ENCODE assay signal across 12 cellular contexts in genomic region chr14:52399886-52400599, GRCh38.
A peak's percentile ranks its signal among the peaks of the same experiment; 100 is the strongest.
DNase-seq lines count a peak whose midpoint lies in the region; ATAC-seq and TF ChIP-seq lines count a peak whose summit lies in the region.
"Had no signal": no experiment of that assay in that cellular context is flagged by ENCODE, and none has a peak within 500 bp of the region (broad histone marks: within the 10 kb centered on the region; RNA-seq: fewer than 3 reads in every experiment).

No MANE protein-coding gene starts in this region.

- no peak overlapping the region for H3K4me2 ChIP-seq in HCT116 (ENCODE audit: low read length)

- no TSS peak for BruUV-seq in HCT116 (replicated peaks; lab: Mats Ljungman, UMichigan)

- no peak overlapping the region for H3K27ac Mint-ChIP-seq in CD4-positive, CD25-positive, alpha-beta regulatory T cell
- no peak overlapping the region for H3K27ac Mint-ChIP-seq in WTC11

- intact Hi-C loops in HCT116 (cut with micrococcal nuclease) (no loop called here), left colon (cut with DNase I, micrococcal nuclease) (no loop called here)

- H2AFZ ChIP-seq in HCT116 (ENCODE audit: low read depth, low read length, poor library complexity, severe bottlenecking), result no peak overlapping the region

- H3K9me3 Mint-ChIP-seq in CD4-positive, CD25-positive, alpha-beta regulatory T cell, result peaks cover 0 to 5% (median 2%) of the 10 kb centered on the region in 7 donors
- peaks cover 16% of the 10 kb centered on the region for H3K9me3 Mint-ChIP-seq in WTC11

- no peak for DNase-seq in CD4-positive, CD25-positive, alpha-beta regulatory T cell
- DNase-seq in HCT116 (ENCODE audit: low read depth, low spot score) (peak; percentile 2), WTC11 (ENCODE audit: low spot score) (no peak), left colon (peak in 1 of 2 donors; percentile 28), COR-L47 (lab: John Stamatoyannopoulos, UW) (no peak), T1000 (lab: John Stamatoyannopoulos, UW) (no peak), GF-D8 (lab: John Stamatoyannopoulos, UW) (no peak), GM13976 (ENCODE audit: low spot score) (no peak)
- DNase-seq: MG63, SW 1271 had no signal

- peaks cover 24 to 60% (median 43%) of the 10 kb centered on the region in 4 donors for H3K4me1 Mint-ChIP-seq in CD4-positive, CD25-positive, alpha-beta regulatory T cell
- H3K4me1 Mint-ChIP-seq in WTC11, result peaks cover 10% of the 10 kb centered on the region; the same call in 1 of the 2 replicates

- no peaks in the 10 kb centered on the region for H3K27me3 ChIP-seq in CD4-positive, CD25-positive, alpha-beta regulatory T cell (ENCODE audit: control insufficient read depth, insufficient read depth, low read length)
- no peaks in the 10 kb centered on the region for H3K27me3 ChIP-seq in HCT116 (ENCODE audit: insufficient read depth, low read length)
- H3K27me3 ChIP-seq: MG63, suprapubic skin had no signal

- TF ChIP-seq CTCF in HCT116 (IDR thresholded peaks at IDR 0.05 in 2 of 3, conservative IDR thresholded peaks at IDR 0.05 in 1 of 3; ENCODE audit: borderline replicate concordance in 1 of 3, insufficient read depth in 1 of 3, low read depth in 2 of 3, low read length in 2 of 3) (0 out of 6 replicates have a peak, but pooled peaks of 1 of the 3 experiments have one; percentile 7), WTC11 (IDR thresholded peaks at IDR 0.05) (no peak), GM13976 (IDR thresholded peaks at IDR 0.05; ENCODE audit: borderline replicate concordance, control extremely low read depth, extremely low read depth, insufficient read depth, missing control alignments) (no peak)

- H3K4me3 ChIP-seq in CD4-positive, CD25-positive, alpha-beta regulatory T cell (ENCODE audit: low read depth, low read length), result peak overlapping the region; percentile 46
- no peak overlapping the region for H3K4me3 ChIP-seq in HCT116 (replicated peaks in 1 of 2; ENCODE audit: low read depth in 1 of 2, low read length in 2 of 2)
- H3K4me3 ChIP-seq: HAP-1, MG63, suprapubic skin had no signal

- H3K9me2 ChIP-seq in HCT116 (ENCODE audit: insufficient read depth), result no peaks in the 10 kb centered on the region

- H3K9ac ChIP-seq in HCT116 (ENCODE audit: low read length), result no peak overlapping the region

- H3K27me3 Mint-ChIP-seq in CD4-positive, CD25-positive, alpha-beta regulatory T cell, result peaks cover 5% of the 10 kb centered on the region
- H3K27me3 Mint-ChIP-seq in WTC11 (ENCODE audit: low read depth), result no peaks in the 10 kb centered on the region; the same call in 1 of the 2 replicates

- no peaks in the 10 kb centered on the region for H3K36me3 ChIP-seq in CD4-positive, CD25-positive, alpha-beta regulatory T cell (ENCODE audit: control insufficient read depth, insufficient read depth, low read length)
- H3K36me3 ChIP-seq in HCT116 (ENCODE audit: control insufficient read depth in 1 of 2, insufficient read depth in 2 of 2, low read length in 2 of 2), result no peaks in the 10 kb centered on the region
- H3K36me3 ChIP-seq: HAP-1, MG63, suprapubic skin had no signal

- RAD21 ChIA-PET in HCT116 (lab: Charles Lee; ENCODE audit: low non-redundant PET in 1 of 2, low total read pairs in 2 of 2, uncharacterized antibody in 2 of 2, unreplicated experiment in 2 of 2), result interaction anchor here in 1 of 2 experiments (0.6 kb wide), 1 partner anchor 1533 kb away, joined by 3 read pairs; no protein-coding TSS in a partner anchor

- peaks cover 36% of the 10 kb centered on the region for H3K4me1 ChIP-seq in CD4-positive, CD25-positive, alpha-beta regulatory T cell (ENCODE audit: control insufficient read depth, insufficient read depth, low read length, poor library complexity, severe bottlenecking)
- H3K4me1 ChIP-seq in HCT116 (ENCODE audit: control insufficient read depth in 1 of 2, insufficient read depth in 2 of 2, low read length in 2 of 2), result no peaks in the 10 kb centered on the region
- H3K4me1 ChIP-seq: HAP-1, suprapubic skin had no signal

- H3K79me2 ChIP-seq in HCT116 (ENCODE audit: insufficient read depth, low read length), result no peaks in the 10 kb centered on the region

- H3K36me3 Mint-ChIP-seq in CD4-positive, CD25-positive, alpha-beta regulatory T cell, result peaks cover 5% of the 10 kb centered on the region
- H3K36me3 Mint-ChIP-seq in WTC11, result peaks cover 4% of the 10 kb centered on the region; the same call in 1 of the 2 replicates

- in situ Hi-C loops in GM13976 (cut with MboI; ENCODE audit: low sequenced_read_pairs, unreplicated experiment), result no loop called here

- no peak for TF ChIP-seq POLR2A in HCT116 (IDR thresholded peaks at IDR 0.05; ENCODE audit: borderline replicate concordance, extremely low read depth, insufficient read depth, insufficient read length)

- no peaks in the 10 kb centered on the region for H3K9me3 ChIP-seq in CD4-positive, CD25-positive, alpha-beta regulatory T cell (ENCODE audit: control insufficient read depth in 2 of 2, low read length in 2 of 2)
- H3K9me3 ChIP-seq in HCT116 (ENCODE audit: control insufficient read depth in 1 of 2, insufficient read depth in 1 of 2, low read depth in 1 of 2, low read length in 2 of 2), result no peaks in the 10 kb centered on the region
- H3K9me3 ChIP-seq: HAP-1, MG63, suprapubic skin had no signal

- no peak overlapping the region for H3K27ac ChIP-seq in CD4-positive, CD25-positive, alpha-beta regulatory T cell (ENCODE audit: insufficient read depth, low read length, poor library complexity, severe bottlenecking)
- no peak overlapping the region for H3K27ac ChIP-seq in HCT116 (ENCODE audit: low read depth, low read length)
- H3K27ac ChIP-seq: suprapubic skin had no signal

- CTCF ChIA-PET in HCT116 (lab: Charles Lee) (no interaction called here), WTC11 (lab: Charles Lee) (interaction anchor here (0.8 to 1.8 kb wide), 3 partner anchors 12 to 47 kb away, joined by 3 to 9 read pairs (median 5); no protein-coding TSS in a partner anchor)

- no peak for TF ChIP-seq RAD21 in HCT116 (IDR thresholded peaks at IDR 0.05; ENCODE audit: low read depth)

- H3K4me3 Mint-ChIP-seq in CD4-positive, CD25-positive, alpha-beta regulatory T cell, result peak overlapping the region in 2 of 4 donors; percentile 53 to 55
- H3K4me3 Mint-ChIP-seq in WTC11, result no peak overlapping the region

- no peak for ATAC-seq in CD4-positive, CD25-positive, alpha-beta regulatory T cell (ENCODE audit: low read depth in 2 of 2)
- ATAC-seq in HCT116 (no peak), WTC11 (peak; percentile 61), left colon (peak; percentile 92)

- POLR2A ChIA-PET in HCT116 (lab: Charles Lee), result no interaction called here
- POLR2A ChIA-PET in WTC11 (lab: Charles Lee), result no interaction called here

- no peaks in the 10 kb centered on the region for H4K20me1 ChIP-seq in HCT116 (ENCODE audit: insufficient read depth)

TF ChIP-seq in HCT116, 20 proteins besides CTCF, POLR2A, EP300 and RAD21:
- no peak for TF ChIP-seq FOSL1 (IDR thresholded peaks at IDR 0.05; ENCODE audit: low read depth)
- no peak for TF ChIP-seq SRF (IDR thresholded peaks at IDR 0.05; ENCODE audit: low read depth)
- TF ChIP-seq SIN3A (IDR thresholded peaks at IDR 0.05; ENCODE audit: low read depth), result no peak
- TF ChIP-seq SP1 (IDR thresholded peaks at IDR 0.05; ENCODE audit: low read depth), result no peak
- no peak for TF ChIP-seq ZBTB33 (IDR thresholded peaks at IDR 0.05; ENCODE audit: extremely low read depth, insufficient replicate concordance, low read length)
- no peak for TF ChIP-seq EZH2 (IDR thresholded peaks at IDR 0.05)
- TF ChIP-seq ZFX (IDR thresholded peaks at IDR 0.05), result no peak

TF ChIP-seq in WTC11, 78 proteins besides CTCF, POLR2A, EP300 and RAD21:
- TF ChIP-seq TEAD4 (CRISPR knock-in tag; IDR thresholded peaks at IDR 0.05) (no peak), SMAD4 (CRISPR knock-in tag; IDR thresholded peaks at IDR 0.05) (no peak), OVOL2 (CRISPR knock-in tag; IDR thresholded peaks at IDR 0.05; ENCODE audit: borderline replicate concordance) (no peak)

Comparison
In these comparisons a context has a peak if more than half of its experiments do, and no peak if none do; other contexts are left out.
1. ATAC-seq: peak in WTC11 (single experiment) and left colon (single experiment); none in CD4-positive, CD25-positive, alpha-beta regulatory T cell (0 of 2) and HCT116 (single experiment).